ENCODE assay signal across 1 cellular context in genomic region chr10:126938121-126938520, GRCh38. TPM values are rescaled to one million over a fixed set of nuclear protein-coding genes. Genes with fewer than 3 reads are reported as not detected.
"Had no signal": no experiment of that assay in that cellular context is flagged by ENCODE, and none has a peak within 500 bp of the region (broad histone marks: within the 10 kb centered on the region; RNA-seq: fewer than 3 reads in every experiment).

No MANE protein-coding gene starts in this region.

RNA-seq across cellular contexts. Expression of gene DOCK1, which starts 32.9 kb away (rescaled TPM):
- total RNA-seq: OCI-LY7 had no signal
